Comparison of ENCODE assay signal across 16 cellular contexts in the genomic region with DNA sequence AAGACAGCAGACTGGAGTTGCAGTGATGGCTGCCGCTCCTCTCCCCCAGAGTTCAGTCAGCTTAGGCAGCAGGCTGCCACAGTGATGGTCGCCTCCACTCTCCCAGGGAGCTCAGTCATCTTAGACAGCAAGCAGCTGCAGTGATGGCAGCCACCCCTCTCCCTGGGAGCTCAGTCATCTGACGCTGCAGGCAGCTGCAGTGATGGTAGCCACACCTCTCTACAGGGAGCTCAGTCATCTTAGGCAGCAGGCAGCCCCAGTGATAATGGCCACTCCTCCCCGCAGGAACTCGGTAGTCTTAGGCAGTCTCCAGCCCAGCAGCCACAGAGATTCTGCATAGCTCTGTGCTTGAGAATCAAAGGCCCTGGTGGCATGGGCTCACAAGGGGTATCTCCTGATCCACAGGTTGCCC.
DNase-seq lines count a peak whose midpoint lies in the region; ATAC-seq and TF ChIP-seq lines count a peak whose summit lies in the region.
"Had no signal": no experiment of that assay in that cellular context is flagged by ENCODE, and none has a peak within 500 bp of the region (broad histone marks: within the 10 kb centered on the region; RNA-seq: fewer than 3 reads in every experiment).

No MANE protein-coding gene starts in this region.

- peak; percentile 54 for DNase-seq in H9
- DNase-seq in NCI-H2227 (lab: John Stamatoyannopoulos, UW; ENCODE audit: unreplicated experiment) = peak; percentile 41
- DNase-seq in erythroblast (lab: John Stamatoyannopoulos, UW) = peak; percentile 63 to 72
- DNase-seq in neuronal stem cell (ENCODE audit: low spot score) = no peak
- no peak for DNase-seq in stimulated activated CD4-positive, alpha-beta T cell treated with anti-CD3 and anti-CD28 coated beads, Interleukin-4, amount 100 ng/mL, for 24 hours
- DNase-seq in naive thymus-derived CD8-positive, alpha-beta T cell = no peak
- DNase-seq in activated CD4-positive, alpha-beta T cell treated with anti-CD3 and anti-CD28 coated beads, Interleukin-2, amount 10 ng/mL, durations not matched to agents 24 days and 14 days = no peak
- DNase-seq: activated CD4-positive, alpha-beta T cell treated with anti-CD3 and anti-CD28 coated beads, Interleukin-2, amount 50 U/mL, for 1 hour; activated T-cell treated with anti-CD3 and anti-CD28 coated beads, Interleukin-2, amount 50 U/mL, for 48 hours; CD4-positive, CD25-positive, alpha-beta regulatory T cell; gastrocnemius medialis; kidney; NCI-H1092; NCI-H524 treated with DMSO at 0.1 percent for 48 hours; RPMI8226 had no signal

- no peaks in the 10 kb centered on the region; a peak in 2 of 7 replicates for H3K36me3 Mint-ChIP-seq in H9 (ENCODE audit: insufficient read depth in 1 of 3, low read depth in 3 of 3)
- no peaks in the 10 kb centered on the region for H3K36me3 Mint-ChIP-seq in naive thymus-derived CD8-positive, alpha-beta T cell
- H3K36me3 Mint-ChIP-seq in activated CD4-positive, alpha-beta T cell treated with anti-CD3 and anti-CD28 coated beads, Interleukin-2, amount 10 ng/mL, durations not matched to agents 24 days and 14 days (ENCODE audit: low read depth) = no peaks in the 10 kb centered on the region
- H3K36me3 Mint-ChIP-seq: CD4-positive, CD25-positive, alpha-beta regulatory T cell had no signal

- H3K23ac ChIP-seq in H9 (ENCODE audit: insufficient read length, low read depth, low read length) (no peak overlapping the region), neuronal stem cell (ENCODE audit: low read depth, low read length, poor library complexity) (no peak overlapping the region)

- H2BK120ac ChIP-seq in H9 (ENCODE audit: low read depth, low read length, poor library complexity, severe bottlenecking) (no peak overlapping the region), neuronal stem cell (ENCODE audit: low read depth, low read length) (no peak overlapping the region)

- H3K23me2 ChIP-seq in H9 (ENCODE audit: insufficient read length, low read depth, low read length, poor library complexity, severe bottlenecking) = no peaks in the 10 kb centered on the region

- H3K79me2 ChIP-seq in H9 (ENCODE audit: insufficient read depth, low read length) = no peaks in the 10 kb centered on the region

- no CpG with 5 or more reads among the region's 5 CpGs for WGBS in H9 (ENCODE audit: extremely low coverage, insufficient read length, low lambda C conversion rate)
- WGBS in neuronal stem cell (ENCODE audit: extremely low coverage in 2 of 2, insufficient read length in 2 of 2, insufficient replicate concordance in 1 of 2), 2 donors = no CpG with 5 or more reads among the region's 5 CpGs

- H2AK5ac ChIP-seq in H9 (ENCODE audit: insufficient read length, low read length) = no peak overlapping the region
- H2AK5ac ChIP-seq in neuronal stem cell (ENCODE audit: low read depth, low read length) = no peak overlapping the region

- H2BK15ac ChIP-seq in H9 (ENCODE audit: low read depth, low read length) (no peak overlapping the region), neuronal stem cell (ENCODE audit: low read length) (peak overlapping the region; percentile 71)

- TF ChIP-seq POLR2A in erythroblast (IDR thresholded peaks at IDR 0.05; ENCODE audit: low read length) = no peak

- H3K9ac ChIP-seq in H9 (ENCODE audit: extremely low read depth, insufficient read length, low read length) (no peak overlapping the region), neuronal stem cell (ENCODE audit: low read depth, low read length, poor library complexity) (no peak overlapping the region)

- no peak overlapping the region for H3T11ph ChIP-seq in H9 (ENCODE audit: low read length)

- H3K4me1 ChIP-seq in H9 (ENCODE audit: insufficient read depth, low read length) = no peaks in the 10 kb centered on the region; the same call in 1 of the 2 replicates
- peaks cover 4 to 6% of the 10 kb centered on the region in 2 donors for H3K4me1 ChIP-seq in neuronal stem cell (ENCODE audit: control insufficient read depth in 2 of 2, insufficient read depth in 1 of 2, low read depth in 1 of 2, low read length in 2 of 2)
- H3K4me1 ChIP-seq: gastrocnemius medialis had no signal

- no peak overlapping the region for H4K5ac ChIP-seq in H9 (ENCODE audit: insufficient read length, low read depth, low read length)

- no peaks in the 10 kb centered on the region for H3K27me3 ChIP-seq in H9 (ENCODE audit: insufficient read depth, low read length)
- no peaks in the 10 kb centered on the region for H3K27me3 ChIP-seq in neuronal stem cell (ENCODE audit: control insufficient read depth in 3 of 3, insufficient read depth in 3 of 3, low read depth in 1 of 3, low read length in 3 of 3)
- H3K27me3 ChIP-seq: gastrocnemius medialis had no signal

- ATAC-seq in GM19395 (IDR thresholded peaks at IDR 0.05; ENCODE audit: unreplicated experiment) = no peak
- no peak for ATAC-seq in naive thymus-derived CD8-positive, alpha-beta T cell
- ATAC-seq: gastrocnemius medialis had no signal

- no peak overlapping the region for H4K91ac ChIP-seq in H9 (ENCODE audit: insufficient read length, low read depth, low read length)
- no peak overlapping the region for H4K91ac ChIP-seq in neuronal stem cell (ENCODE audit: low read depth, low read length, poor library complexity)

- H3K4me2 ChIP-seq in H9 (ENCODE audit: insufficient read depth, insufficient read length, low read length) (no peak overlapping the region), neuronal stem cell (ENCODE audit: insufficient read depth, low read length, poor library complexity, severe bottlenecking) (peak overlapping the region; percentile 25)

- H2BK20ac ChIP-seq in H9 (ENCODE audit: low read depth, low read length, poor library complexity, severe bottlenecking) = no peak overlapping the region

- H4K8ac ChIP-seq in H9 (replicated peaks; ENCODE audit: insufficient read length, low read depth, low read length) = no peak overlapping the region
- peak overlapping the region; percentile 65 for H4K8ac ChIP-seq in neuronal stem cell (ENCODE audit: low read depth, low read length)

- peaks cover 9 to 10% of the 10 kb centered on the region in 2 experiments for H3K9me3 Mint-ChIP-seq in H9
- peaks cover 0 to 26% (median 9%) of the 10 kb centered on the region in 9 donors for H3K9me3 Mint-ChIP-seq in naive thymus-derived CD8-positive, alpha-beta T cell
- H3K9me3 Mint-ChIP-seq in activated CD4-positive, alpha-beta T cell treated with anti-CD3 and anti-CD28 coated beads, Interleukin-2, amount 10 ng/mL, durations not matched to agents 24 days and 14 days = peaks cover 9% of the 10 kb centered on the region

- no peak overlapping the region for H2BK12ac ChIP-seq in H9 (ENCODE audit: insufficient read length, low read depth, low read length)
- H2BK12ac ChIP-seq in neuronal stem cell (ENCODE audit: low read length) = no peak overlapping the region

- H3K14ac ChIP-seq in H9 (ENCODE audit: insufficient read depth, low read length) (no peak overlapping the region), neuronal stem cell (ENCODE audit: low read length) (no peak overlapping the region)

- no peak overlapping the region for H3K56ac ChIP-seq in H9 (ENCODE audit: insufficient read length, low read depth, low read length)

- H4K20me1 ChIP-seq in H9 (ENCODE audit: control insufficient read depth, insufficient read depth, insufficient read length) = no peaks in the 10 kb centered on the region

- H3K36me3 ChIP-seq in neuronal stem cell (replicated peaks in 1 of 2; ENCODE audit: control insufficient read depth in 2 of 2, insufficient read depth in 2 of 2, low read length in 2 of 2) = no peaks in the 10 kb centered on the region
- H3K36me3 ChIP-seq: gastrocnemius medialis had no signal

- peaks cover 11 to 12% of the 10 kb centered on the region in 2 experiments for H3K4me1 Mint-ChIP-seq in H9
- H3K4me1 Mint-ChIP-seq in naive thymus-derived CD8-positive, alpha-beta T cell = no peaks in the 10 kb centered on the region
- H3K4me1 Mint-ChIP-seq in activated CD4-positive, alpha-beta T cell treated with anti-CD3 and anti-CD28 coated beads, Interleukin-2, amount 10 ng/mL, durations not matched to agents 24 days and 14 days = no peaks in the 10 kb centered on the region
- H3K4me1 Mint-ChIP-seq: CD4-positive, CD25-positive, alpha-beta regulatory T cell had no signal

- H3K4me3 ChIP-seq in neuronal stem cell (ENCODE audit: low read length in 2 of 2) = no peak overlapping the region
- H3K4me3 ChIP-seq: gastrocnemius medialis had no signal

- H2AFZ ChIP-seq in H9 (ENCODE audit: low read length) (no peak overlapping the region), neuronal stem cell (ENCODE audit: low read length) (peak overlapping the region; percentile 94)

- H3K27ac ChIP-seq in H9 (ENCODE audit: insufficient read length, low read depth, low read length) (no peak overlapping the region), neuronal stem cell (replicated peaks; ENCODE audit: low read length) (no peak overlapping the region)
- H3K27ac ChIP-seq: gastrocnemius medialis had no signal

- peak overlapping the region in 1 of 3 experiments; percentile 35; a peak in 1 of 7 replicates for H3K27ac Mint-ChIP-seq in H9
- no peak overlapping the region for H3K27ac Mint-ChIP-seq in naive thymus-derived CD8-positive, alpha-beta T cell
- H3K27ac Mint-ChIP-seq in activated CD4-positive, alpha-beta T cell treated with anti-CD3 and anti-CD28 coated beads, Interleukin-2, amount 10 ng/mL, durations not matched to agents 24 days and 14 days = no peak overlapping the region
- H3K27ac Mint-ChIP-seq: CD4-positive, CD25-positive, alpha-beta regulatory T cell had no signal

- H3K4me3 Mint-ChIP-seq in H9 = no peak overlapping the region
- no peak overlapping the region for H3K4me3 Mint-ChIP-seq in naive thymus-derived CD8-positive, alpha-beta T cell
- no peak overlapping the region for H3K4me3 Mint-ChIP-seq in activated CD4-positive, alpha-beta T cell treated with anti-CD3 and anti-CD28 coated beads, Interleukin-2, amount 10 ng/mL, durations not matched to agents 24 days and 14 days
- H3K4me3 Mint-ChIP-seq: CD4-positive, CD25-positive, alpha-beta regulatory T cell had no signal

- no peaks in the 10 kb centered on the region for H3K9me3 ChIP-seq in H9 (ENCODE audit: control insufficient read depth, low read depth, low read length)
- H3K9me3 ChIP-seq in neuronal stem cell (replicated peaks in 1 of 2; ENCODE audit: control insufficient read depth in 2 of 2, insufficient read depth in 1 of 2, low read depth in 1 of 2, low read length in 2 of 2) = peaks cover 0 to 3% of the 10 kb centered on the region in 2 donors
- H3K9me3 ChIP-seq: gastrocnemius medialis had no signal

- TF ChIP-seq CTCF in H9 (conservative IDR thresholded peaks at IDR 0.05) = no peak

- H3K4ac ChIP-seq in H9 (ENCODE audit: low read depth, low read length) (no peak overlapping the region), neuronal stem cell (ENCODE audit: low read length) (no peak overlapping the region)

- H3K18ac ChIP-seq in H9 (ENCODE audit: insufficient read length, low read depth, low read length) (no peak overlapping the region), neuronal stem cell (ENCODE audit: low read length) (peak overlapping the region; percentile 92)

- intact Hi-C loops in activated CD4-positive, alpha-beta T cell treated with anti-CD3 and anti-CD28 coated beads, Interleukin-2, amount 10 ng/mL, durations not matched to agents 24 days and 14 days (cut with micrococcal nuclease) = no loop called here

- no peaks in the 10 kb centered on the region for H3K79me1 ChIP-seq in H9 (ENCODE audit: insufficient read depth, low read depth, low read length, poor library complexity, severe bottlenecking)
- no peaks in the 10 kb centered on the region for H3K79me1 ChIP-seq in neuronal stem cell (ENCODE audit: low read depth, low read length)

- H3K27me3 Mint-ChIP-seq in H9 (ENCODE audit: low read depth) = no peaks in the 10 kb centered on the region
- H3K27me3 Mint-ChIP-seq in naive thymus-derived CD8-positive, alpha-beta T cell = peaks cover 0 to 5% (median 0%) of the 10 kb centered on the region in 5 donors
- H3K27me3 Mint-ChIP-seq in activated CD4-positive, alpha-beta T cell treated with anti-CD3 and anti-CD28 coated beads, Interleukin-2, amount 10 ng/mL, durations not matched to agents 24 days and 14 days = no peaks in the 10 kb centered on the region
- H3K27me3 Mint-ChIP-seq: CD4-positive, CD25-positive, alpha-beta regulatory T cell had no signal

- H2BK5ac ChIP-seq in H9 (ENCODE audit: insufficient read length, low read length) = no peak overlapping the region
- no peak overlapping the region for H2BK5ac ChIP-seq in neuronal stem cell (ENCODE audit: low read length)

- POLR2A ChIA-PET in naive thymus-derived CD8-positive, alpha-beta T cell (lab: Charles Lee) = no interaction called here

Comparison
In these comparisons a context has a peak if more than half of its experiments do, and no peak if none do; other contexts are left out.
1. DNase-seq: peak in H9 (single experiment), NCI-H2227 (single experiment) and erythroblast (2 of 2); none in neuronal stem cell (single experiment), stimulated activated CD4-positive, alpha-beta T cell treated with anti-CD3 and anti-CD28 coated beads, Interleukin-4, amount 100 ng/mL, for 24 hours (single experiment), naive thymus-derived CD8-positive, alpha-beta T cell (0 of 10) and activated CD4-positive, alpha-beta T cell treated with anti-CD3 and anti-CD28 coated beads, Interleukin-2, amount 10 ng/mL, durations not matched to agents 24 days and 14 days (single experiment).